ENCODE assay signal across 9 cellular contexts in genomic region chr1:164602142-164602429, GRCh38. TPM values are rescaled to one million over a fixed set of nuclear protein-coding genes. Genes with fewer than 3 reads are reported as not detected.
DNase-seq lines count a peak whose midpoint lies in the region; ATAC-seq and TF ChIP-seq lines count a peak whose summit lies in the region.
"Had no signal": no experiment of that assay in that cellular context is flagged by ENCODE, and none has a peak within 500 bp of the region (broad histone marks: within the 10 kb centered on the region; RNA-seq: fewer than 3 reads in every experiment).

No MANE protein-coding gene starts in this region.

- H3K9me2 ChIP-seq in PC-3 (replicated peaks; ENCODE audit: low read length): no peaks in the 10 kb centered on the region

- H3K9ac ChIP-seq in PC-3 (ENCODE audit: low read length): no peak overlapping the region

- H3K27me3 ChIP-seq in PC-3 (ENCODE audit: low read length): no peaks in the 10 kb centered on the region
- no peaks in the 10 kb centered on the region for H3K27me3 ChIP-seq in gastrocnemius medialis

- TF ChIP-seq CTCF in HEK293 (tag by site-specific recombination; IDR thresholded peaks at IDR 0.05): no peak
- TF ChIP-seq CTCF in PC-3 (conservative IDR thresholded peaks at IDR 0.05; ENCODE audit: low read depth, low read length): no peak
- TF ChIP-seq CTCF in gastrocnemius medialis (IDR thresholded peaks at IDR 0.05 in 4 of 5, conservative IDR thresholded peaks at IDR 0.05 in 1 of 5): no peak

- no peaks in the 10 kb centered on the region for H4K20me1 ChIP-seq in PC-3 (ENCODE audit: low read length)

- CTCF ChIA-PET in HEK293 (lab: Yijun Ruan, JAX) (interaction anchor here (0.7 to 2.2 kb wide), 8 partner anchors 10 to 1754 kb away, joined by 3 to 15 read pairs (median 4); no protein-coding TSS in a partner anchor), PC-3 (lab: Charles Lee) (interaction anchor here (0.6 to 1.1 kb wide), 2 partner anchors 92 to 102 kb away, joined by 3 to 4 read pairs; no protein-coding TSS in a partner anchor)

- TF ChIP-seq POLR2A in gastrocnemius medialis (IDR thresholded peaks at IDR 0.05): no peak

- no peaks in the 10 kb centered on the region for H3K36me3 ChIP-seq in HEK293 (ENCODE audit: control insufficient read depth in 2 of 2, insufficient read depth in 1 of 2, low read length in 2 of 2)
- H3K36me3 ChIP-seq in PC-3 (ENCODE audit: low read depth, low read length): no peaks in the 10 kb centered on the region
- no peaks in the 10 kb centered on the region for H3K36me3 ChIP-seq in gastrocnemius medialis

- DNase-seq in PC-3 (peak; percentile 94), left cardiac atrium (no peak), gastrocnemius medialis (no peak), NCI-H1092 (lab: John Stamatoyannopoulos, UW) (no peak)
- no peak for DNase-seq in activated CD4-positive, alpha-beta T cell treated with anti-CD3 and anti-CD28 coated beads, Interleukin-2, amount 50 U/mL, for 48 hours
- DNase-seq in activated effector memory CD4-positive, alpha-beta T cell treated with Interleukin-2 at 50 U/mL for 16 hours: no peak
- DNase-seq: activated CD4-positive, alpha-beta memory T cell treated with anti-CD3 and anti-CD28 coated beads for 36 hours had no signal

- H3K27ac ChIP-seq in HEK293 (ENCODE audit: extremely low read depth, low read depth, low read length) (peak overlapping the region; percentile 66), PC-3 (ENCODE audit: low read length) (no peak overlapping the region), gastrocnemius medialis (peak overlapping the region; percentile 70 to 80 (median 76))

- intact Hi-C loops in PC-3 (cut with micrococcal nuclease) (loop anchor here (1.0 kb wide), 1 partner anchor 9 kb away; no protein-coding TSS in a partner anchor), left cardiac atrium (cut with DNase I) (loop anchor here in 1 of 2 donors (5.0 kb wide), 1 partner anchor 40 kb away; no protein-coding TSS in a partner anchor), gastrocnemius medialis (cut with DNase I; ENCODE audit: low total_unique reads) (loop anchor here (10.0 kb wide), 1 partner anchor 473 kb away; no protein-coding TSS in a partner anchor)

- POLR2A ChIA-PET in HEK293 (lab: Yijun Ruan, JAX) (interaction anchor here (1.2 to 3.5 kb wide), 3 partner anchors 10 to 43 kb away, joined by 3 to 39 read pairs (median 3); partner anchors contain the start of gene PBX1), PC-3 (lab: Charles Lee; ENCODE audit: unreplicated experiment) (interaction anchor here (0.7 to 1.5 kb wide), 2 partner anchors 43 to 185 kb away, joined by 3 to 20 read pairs; partner anchors contain the start of gene PBX1)

- no TSS peak for BruUV-seq in PC-3 (replicated peaks; lab: Mats Ljungman, UMichigan)

- no peaks in the 10 kb centered on the region for H3K79me2 ChIP-seq in PC-3 (ENCODE audit: low read length)

- ATAC-seq in PC-3 (peak; percentile 67), left cardiac atrium (peak; percentile 13 to 42), gastrocnemius medialis (peak; percentile 16 to 49), HG03135 (IDR thresholded peaks at IDR 0.05; ENCODE audit: unreplicated experiment) (no peak)

- peak overlapping the region; percentile 76 for H3K4me2 ChIP-seq in PC-3 (ENCODE audit: low read length)

- no peaks in the 10 kb centered on the region for H3K9me3 ChIP-seq in HEK293 (ENCODE audit: control insufficient read depth, insufficient read depth, low read depth, low read length)
- H3K9me3 ChIP-seq in PC-3 (ENCODE audit: low read length): no peaks in the 10 kb centered on the region
- H3K9me3 ChIP-seq in gastrocnemius medialis: no peaks in the 10 kb centered on the region

- peak overlapping the region; percentile 54 for H2AFZ ChIP-seq in PC-3 (ENCODE audit: low read length)

- H3K4me3 ChIP-seq in HEK293 (ENCODE audit: low read depth, low read length) (no peak overlapping the region), PC-3 (ENCODE audit: low read length) (peak overlapping the region; percentile 37), gastrocnemius medialis (no peak overlapping the region)

- H3K4me1 ChIP-seq in HEK293 (ENCODE audit: control insufficient read depth, insufficient read depth, low read length) (peaks cover 37% of the 10 kb centered on the region), PC-3 (ENCODE audit: insufficient read depth, low read length) (peaks cover 33% of the 10 kb centered on the region), gastrocnemius medialis (peaks cover 35 to 63% of the 10 kb centered on the region in 2 donors)

- no peaks in the 10 kb centered on the region for H3F3A ChIP-seq in PC-3 (ENCODE audit: low read length, unreplicated experiment)

- in situ Hi-C loops in gastrocnemius medialis (cut with MboI; ENCODE audit: low sequenced_read_pairs in 4 of 4): loop anchor here in 1 of 4 donors (10.0 kb wide), 1 partner anchor 63 kb away; no protein-coding TSS in a partner anchor

TF ChIP-seq in HEK293, 187 proteins besides CTCF, POLR2A, EP300 and RAD21:
- TF ChIP-seq ZNF692 (tag by site-specific recombination; IDR thresholded peaks at IDR 0.05) (0 out of 2 replicates have a peak, but pooled peaks have one; percentile 12), ZFP3 (tag by site-specific recombination; IDR thresholded peaks at IDR 0.05; ENCODE audit: low read depth) (no peak), ZFP69B (tag by site-specific recombination; IDR thresholded peaks at IDR 0.05) (0 out of 2 replicates have a peak, but pooled peaks have one; percentile 36), SETDB1 (IDR thresholded peaks at IDR 0.05; ENCODE audit: insufficient read length, low read length) (no peak)
- TF ChIP-seq, protein P1, sequence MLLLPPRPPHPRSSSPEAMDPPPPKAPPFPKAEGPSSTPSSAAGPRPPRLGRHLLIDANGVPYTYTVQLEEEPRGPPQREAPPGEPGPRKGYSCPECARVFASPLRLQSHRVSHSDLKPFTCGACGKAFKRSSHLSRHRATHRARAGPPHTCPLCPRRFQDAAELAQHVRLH (tag by site-specific recombination; IDR thresholded peaks at IDR 0.05): no peak

RNA-seq across cellular contexts. Expression of gene PBX1, which starts 43.1 kb away (rescaled TPM):
- total RNA-seq in PC-3 (2014; rRNA removed) (8.4 and 9.8 TPM in 2 replicates), left cardiac atrium (10 to 100 TPM; 64.7 to 75.0 TPM), gastrocnemius medialis (10 to 100 TPM; 21.7 to 36.5 (median 29.0) TPM)
